Comparison of ENCODE assay signal across 8 cellular contexts in genomic region chr18:12200186-12200585, GRCh38. TPM values are rescaled to one million over a fixed set of nuclear protein-coding genes. Genes with fewer than 3 reads are reported as not detected.
DNase-seq lines count a peak whose midpoint lies in the region; ATAC-seq, FAIRE-seq and TF ChIP-seq lines count a peak whose summit lies in the region.
"Not testable (repeated sequence)": the region's sequence is repeated elsewhere in the genome, so short reads cannot be mapped to it uniquely, and the experiment has no call there.

No MANE protein-coding gene starts in this region.

- H3K4me1 ChIP-seq in mucosa of descending colon (ENCODE audit: low read depth), result not testable (repeated sequence)

- not testable (repeated sequence) for H3K36me3 Mint-ChIP-seq in activated T-helper 2 cell treated with anti-CD3 and anti-CD28 coated beads, Interferon-gamma antibody, Interleukin-2, Interleukin-4, amounts not matched to agents 10 μg/mL and 5 μg/mL and 100 μg/mL, durations not matched to agents 14 hours and 24 hours and 36 hours (ENCODE audit: low read depth)

- not testable (repeated sequence) for H3K4me3 ChIP-seq in mucosa of descending colon

- DNase-seq in DMS53 treated with DMSO at 0.1 percent for 48 hours (lab: John Stamatoyannopoulos, UW; ENCODE audit: unreplicated experiment) (peak; percentile 31), RCC 7860 (ENCODE audit: low spot score) (peak; percentile 15)
- DNase-seq in activated T-helper 2 cell treated with anti-CD3 and anti-CD28 coated beads, Interferon-gamma antibody, Interleukin-2, Interleukin-4, amounts not matched to agents 10 μg/mL and 5 μg/mL and 100 μg/mL, durations not matched to agents 14 hours and 24 hours and 36 hours (ENCODE audit: low spot score), result peak; percentile 10
- DNase-seq in mucosa of descending colon, result not testable (repeated sequence)

- H3K4me3 Mint-ChIP-seq in activated T-helper 2 cell treated with anti-CD3 and anti-CD28 coated beads, Interferon-gamma antibody, Interleukin-2, Interleukin-4, amounts not matched to agents 10 μg/mL and 5 μg/mL and 100 μg/mL, durations not matched to agents 14 hours and 24 hours and 36 hours (ENCODE audit: low read depth), result not testable (repeated sequence)

- ATAC-seq in GM18870 (IDR thresholded peaks at IDR 0.05; ENCODE audit: unreplicated experiment), result peak; percentile 99
- peak; percentile 98 for ATAC-seq in GM21526 (IDR thresholded peaks at IDR 0.05; ENCODE audit: low FRiP score, unreplicated experiment)
- peak; percentile 99 for ATAC-seq in HG02973 (IDR thresholded peaks at IDR 0.05; ENCODE audit: unreplicated experiment)
- ATAC-seq in HG03558 (IDR thresholded peaks at IDR 0.05; ENCODE audit: extremely low read depth, unreplicated experiment), result peak; percentile 99
- ATAC-seq in mucosa of descending colon, result peak; percentile 42

- H3K27me3 Mint-ChIP-seq in activated T-helper 2 cell treated with anti-CD3 and anti-CD28 coated beads, Interferon-gamma antibody, Interleukin-2, Interleukin-4, amounts not matched to agents 10 μg/mL and 5 μg/mL and 100 μg/mL, durations not matched to agents 14 hours and 24 hours and 36 hours (ENCODE audit: low read depth), result not testable (repeated sequence)

- not testable (repeated sequence) for TF ChIP-seq CTCF in mucosa of descending colon (IDR thresholded peaks at IDR 0.05)

- H3K9me3 Mint-ChIP-seq in activated T-helper 2 cell treated with anti-CD3 and anti-CD28 coated beads, Interferon-gamma antibody, Interleukin-2, Interleukin-4, amounts not matched to agents 10 μg/mL and 5 μg/mL and 100 μg/mL, durations not matched to agents 14 hours and 24 hours and 36 hours, result not testable (repeated sequence)

- not testable (repeated sequence) for H3K4me1 Mint-ChIP-seq in activated T-helper 2 cell treated with anti-CD3 and anti-CD28 coated beads, Interferon-gamma antibody, Interleukin-2, Interleukin-4, amounts not matched to agents 10 μg/mL and 5 μg/mL and 100 μg/mL, durations not matched to agents 14 hours and 24 hours and 36 hours (ENCODE audit: low read depth)

- intact Hi-C loops in activated T-helper 2 cell treated with anti-CD3 and anti-CD28 coated beads, Interferon-gamma antibody, Interleukin-2, Interleukin-4, amounts not matched to agents 10 μg/mL and 5 μg/mL and 100 μg/mL, durations not matched to agents 14 hours and 24 hours and 36 hours (cut with micrococcal nuclease); mucosa of descending colon (cut with DNase I, micrococcal nuclease): not testable (repeated sequence)

- not testable (repeated sequence) for H3K9me3 ChIP-seq in mucosa of descending colon

- not testable (repeated sequence) for H3K27ac Mint-ChIP-seq in activated T-helper 2 cell treated with anti-CD3 and anti-CD28 coated beads, Interferon-gamma antibody, Interleukin-2, Interleukin-4, amounts not matched to agents 10 μg/mL and 5 μg/mL and 100 μg/mL, durations not matched to agents 14 hours and 24 hours and 36 hours

- H3K36me3 ChIP-seq in mucosa of descending colon (ENCODE audit: low read depth), result not testable (repeated sequence)

- FAIRE-seq in RCC 7860 (lab: Jason Lieb, UNC), result peak; percentile 83

RNA-seq across cellular contexts. Expression of gene CIDEA, which starts 54.0 kb away (rescaled TPM):
- not detected in 2 replicates for total RNA-seq in activated T-helper 2 cell treated with anti-CD3 and anti-CD28 coated beads, Interferon-gamma antibody, Interleukin-2, Interleukin-4, amounts not matched to agents 10 μg/mL and 5 μg/mL and 100 μg/mL, durations not matched to agents 14 hours and 24 hours and 36 hours
- total RNA-seq in mucosa of descending colon, result under 1 TPM in 2 of 3 donors, not detected in 1; 0.58 to 0.98 TPM

Comparison
In these comparisons a context has a peak if more than half of its experiments do, and no peak if none do; other contexts are left out.
1. ATAC-seq: peak in every context shown above with its lines; median percentile 99 in GM18870; 99 in HG02973; 99 in HG03558; 98 in GM21526; 42 in mucosa of descending colon.